ENCODE assay signal across 8 cellular contexts in genomic region chr10:3757638-3758490, GRCh38. TPM values are rescaled to one million over a fixed set of nuclear protein-coding genes. Genes with fewer than 3 reads are reported as not detected.
DNase-seq lines count a peak whose midpoint lies in the region; ATAC-seq and TF ChIP-seq lines count a peak whose summit lies in the region.

No MANE protein-coding gene starts in this region.

- no peak for TF ChIP-seq CTCF in testis (IDR thresholded peaks at IDR 0.05)

- peaks cover 4% of the 10 kb centered on the region for H3K36me3 Mint-ChIP-seq in stimulated activated naive CD8-positive, alpha-beta T cell treated with anti-CD3 and anti-CD28 coated beads, Interleukin-15, Interleukin-2, amounts not matched to agents 100 ng/mL and 50 ng/mL, for 24 hours (ENCODE audit: low read depth)

- peaks cover 82% of the 10 kb centered on the region for H3K4me1 Mint-ChIP-seq in stimulated activated naive CD8-positive, alpha-beta T cell treated with anti-CD3 and anti-CD28 coated beads, Interleukin-15, Interleukin-2, amounts not matched to agents 100 ng/mL and 50 ng/mL, for 24 hours (ENCODE audit: low read depth)

- H3K27ac ChIP-seq in testis, result no peak overlapping the region

- H3K4me1 ChIP-seq in testis, result peaks cover 32% of the 10 kb centered on the region

- peaks cover 4% of the 10 kb centered on the region for H3K9me3 Mint-ChIP-seq in stimulated activated naive CD8-positive, alpha-beta T cell treated with anti-CD3 and anti-CD28 coated beads, Interleukin-15, Interleukin-2, amounts not matched to agents 100 ng/mL and 50 ng/mL, for 24 hours

- peak overlapping the region; percentile 99 for H3K27ac Mint-ChIP-seq in stimulated activated naive CD8-positive, alpha-beta T cell treated with anti-CD3 and anti-CD28 coated beads, Interleukin-15, Interleukin-2, amounts not matched to agents 100 ng/mL and 50 ng/mL, for 24 hours

- intact Hi-C loops in testis (cut with DNase I; ENCODE audit: low total_unique reads), result no loop called here

- no peaks in the 10 kb centered on the region for H3K36me3 ChIP-seq in testis (ENCODE audit: low read depth, missing control alignments)

- no peaks in the 10 kb centered on the region for H3K27me3 ChIP-seq in testis

- no peaks in the 10 kb centered on the region for H3K27me3 Mint-ChIP-seq in stimulated activated naive CD8-positive, alpha-beta T cell treated with anti-CD3 and anti-CD28 coated beads, Interleukin-15, Interleukin-2, amounts not matched to agents 100 ng/mL and 50 ng/mL, for 24 hours

- 62 to 74% methylated on average over 14 of the region's 14 CpGs for WGBS in testis, 2 donors

- H3K4me3 Mint-ChIP-seq in stimulated activated naive CD8-positive, alpha-beta T cell treated with anti-CD3 and anti-CD28 coated beads, Interleukin-15, Interleukin-2, amounts not matched to agents 100 ng/mL and 50 ng/mL, for 24 hours, result peak overlapping the region; percentile 77

- DNase-seq in T-helper 2 cell, result peak in 4 of 5 experiments; percentile 33 to 90 (median 62)
- DNase-seq in effector CD4-positive, alpha-beta T cell, result peak; percentile 60
- DNase-seq in testis, result no peak
- no peak for DNase-seq in NCI-H2029 treated with DMSO at 0.1 percent for 48 hours (lab: John Stamatoyannopoulos, UW)
- DNase-seq in cortex of kidney (lab: John Stamatoyannopoulos, UW), result no peak

- no peak for TF ChIP-seq POLR2A in testis (IDR thresholded peaks at IDR 0.05)

- H3K9me3 ChIP-seq in testis, result no peaks in the 10 kb centered on the region

- ATAC-seq in GM18517 (IDR thresholded peaks at IDR 0.05; ENCODE audit: unreplicated experiment), result peak; percentile 91
- peak; percentile 82 for ATAC-seq in HG02840 (IDR thresholded peaks at IDR 0.05; ENCODE audit: low FRiP score, unreplicated experiment)

- no peak overlapping the region for H3K4me3 ChIP-seq in testis

RNA-seq across cellular contexts. Expression of gene KLF6, which starts 27.1 kb away (rescaled TPM):
- total RNA-seq in testis, result 10 to 100 TPM; 30.8 to 35.7 TPM
- 41.5 TPM for polyA plus RNA-seq in testis (ENCODE audit: insufficient read depth, low read depth, low replicate concordance)

Comparison
In these comparisons a context has a peak if more than half of its experiments do, and no peak if none do; other contexts are left out.
1. DNase-seq: peak in T-helper 2 cell (4 of 5) and effector CD4-positive, alpha-beta T cell (single experiment); none in testis (single experiment), NCI-H2029 treated with DMSO at 0.1 percent for 48 hours (single experiment) and cortex of kidney (single experiment).